Comparison of ENCODE assay signal across 12 cellular contexts in genomic region chr9:92761686-92762085, GRCh38. TPM values are rescaled to one million over a fixed set of nuclear protein-coding genes. Genes with fewer than 3 reads are reported as not detected.
DNase-seq lines count a peak whose midpoint lies in the region; ATAC-seq and TF ChIP-seq lines count a peak whose summit lies in the region.
"Had no signal": no experiment of that assay in that cellular context is flagged by ENCODE, and none has a peak within 500 bp of the region (broad histone marks: within the 10 kb centered on the region; RNA-seq: fewer than 3 reads in every experiment).

No MANE protein-coding gene starts in this region.

- no peaks in the 10 kb centered on the region for H3K9me2 ChIP-seq in SU-DHL-6 (replicated peaks; ENCODE audit: insufficient read depth, low read length)

- H3K79me2 ChIP-seq in SU-DHL-6 (ENCODE audit: insufficient read depth, low read length) = peaks cover 71% of the 10 kb centered on the region

- peaks cover 18% of the 10 kb centered on the region for H3F3A ChIP-seq in SU-DHL-6 (ENCODE audit: insufficient read depth)

- no peaks in the 10 kb centered on the region for H3K27me3 Mint-ChIP-seq in activated naive CD4-positive, alpha-beta T cell treated with anti-CD3 and anti-CD28 coated beads for 36 hours (ENCODE audit: low read depth)
- no peaks in the 10 kb centered on the region for H3K27me3 Mint-ChIP-seq in activated naive CD4-positive, alpha-beta T cell treated with anti-CD3 and anti-CD28 coated beads, Interleukin-2, amount 10 ng/mL, durations not matched to agents 7 days and 5 days

- H3K4me2 ChIP-seq in SU-DHL-6 (ENCODE audit: low read depth, low read length, poor library complexity, severe bottlenecking) = peak overlapping the region; percentile 95

- peaks cover 20% of the 10 kb centered on the region for H3K4me1 ChIP-seq in iPS-15b (ENCODE audit: control insufficient read depth, insufficient read depth, low read length)
- H3K4me1 ChIP-seq in BE2C = peaks cover 3% of the 10 kb centered on the region; the same call in 1 of the 2 replicates

- no peak for ATAC-seq in stimulated activated effector memory CD8-positive, alpha-beta T cell treated with anti-CD3 and anti-CD28 coated beads, Interleukin-12 subunit alpha, Interleukin-12 subunit beta, amount 100 ng/mL, for 72 hours
- ATAC-seq in HG02885 (IDR thresholded peaks at IDR 0.05; ENCODE audit: poor library complexity, unreplicated experiment) = no peak

- peak overlapping the region; percentile 9 for H3K4me3 ChIP-seq in SU-DHL-6 (ENCODE audit: insufficient read depth, low read length, poor library complexity, severe bottlenecking)
- H3K4me3 ChIP-seq in iPS-15b (ENCODE audit: low read depth, low read length) = no peak overlapping the region
- H3K4me3 ChIP-seq in BE2C (ENCODE audit: low read depth, low read length) = no peak overlapping the region

- H3K27ac Mint-ChIP-seq in activated naive CD4-positive, alpha-beta T cell treated with anti-CD3 and anti-CD28 coated beads for 36 hours = no peak overlapping the region
- no peak overlapping the region for H3K27ac Mint-ChIP-seq in activated naive CD4-positive, alpha-beta T cell treated with anti-CD3 and anti-CD28 coated beads, Interleukin-2, amount 10 ng/mL, durations not matched to agents 7 days and 5 days
- H3K27ac Mint-ChIP-seq in stimulated activated effector memory CD8-positive, alpha-beta T cell treated with anti-CD3 and anti-CD28 coated beads, Interleukin-12 subunit alpha, Interleukin-12 subunit beta, amount 100 ng/mL, for 72 hours = peak overlapping the region; percentile 86

- H3K9me3 ChIP-seq in SU-DHL-6 (ENCODE audit: insufficient read depth, low read length) = no peaks in the 10 kb centered on the region
- no peaks in the 10 kb centered on the region for H3K9me3 ChIP-seq in iPS-15b (ENCODE audit: control insufficient read depth, insufficient read depth, low read length)
- no peaks in the 10 kb centered on the region for H3K9me3 ChIP-seq in BE2C

- H3K9ac ChIP-seq in SU-DHL-6 (ENCODE audit: low read length) = peak overlapping the region; percentile 75; the same call in 1 of the 2 replicates
- H3K9ac ChIP-seq in iPS-15b (ENCODE audit: low read depth, low read length) = peak overlapping the region; percentile 37

- H3K4me1 Mint-ChIP-seq in activated naive CD4-positive, alpha-beta T cell treated with anti-CD3 and anti-CD28 coated beads for 36 hours (ENCODE audit: low read depth) = peaks cover 50% of the 10 kb centered on the region
- peaks cover 42% of the 10 kb centered on the region for H3K4me1 Mint-ChIP-seq in activated naive CD4-positive, alpha-beta T cell treated with anti-CD3 and anti-CD28 coated beads, Interleukin-2, amount 10 ng/mL, durations not matched to agents 7 days and 5 days
- H3K4me1 Mint-ChIP-seq in stimulated activated effector memory CD8-positive, alpha-beta T cell treated with anti-CD3 and anti-CD28 coated beads, Interleukin-12 subunit alpha, Interleukin-12 subunit beta, amount 100 ng/mL, for 72 hours = peaks cover 58% of the 10 kb centered on the region

- DNase-seq in activated naive CD4-positive, alpha-beta T cell treated with anti-CD3 and anti-CD28 coated beads for 36 hours = no peak
- no peak for DNase-seq in activated naive CD4-positive, alpha-beta T cell treated with anti-CD3 and anti-CD28 coated beads, Interleukin-2, amount 10 ng/mL, durations not matched to agents 7 days and 5 days
- DNase-seq in stimulated activated effector memory CD8-positive, alpha-beta T cell treated with anti-CD3 and anti-CD28 coated beads, Interleukin-12 subunit alpha, Interleukin-12 subunit beta, amount 100 ng/mL, for 72 hours (ENCODE audit: low spot score in 2 of 2) = no peak
- DNase-seq in NCI-H446 (lab: John Stamatoyannopoulos, UW) (no peak), BE2C (no peak)
- DNase-seq: activated CD4-positive, alpha-beta T cell treated with anti-CD3 and anti-CD28 coated beads for 4 hours; cortex of kidney; DMS79 treated with DMSO at 0.1 percent for 48 hours; NCI-H1694 had no signal

- no peak for TF ChIP-seq CTCF in SU-DHL-6 (IDR thresholded peaks at IDR 0.05; ENCODE audit: insufficient read depth, low read length, poor library complexity, severe bottlenecking)
- no peak for TF ChIP-seq CTCF in BE2C (IDR thresholded peaks at IDR 0.05; ENCODE audit: low read depth, low read length)

- peak overlapping the region; percentile 40; the same call in 1 of the 2 replicates for H3K27ac ChIP-seq in SU-DHL-6 (ENCODE audit: low read depth, low read length)

- no peaks in the 10 kb centered on the region for H3K9me3 Mint-ChIP-seq in activated naive CD4-positive, alpha-beta T cell treated with anti-CD3 and anti-CD28 coated beads for 36 hours
- no peaks in the 10 kb centered on the region for H3K9me3 Mint-ChIP-seq in activated naive CD4-positive, alpha-beta T cell treated with anti-CD3 and anti-CD28 coated beads, Interleukin-2, amount 10 ng/mL, durations not matched to agents 7 days and 5 days
- no peaks in the 10 kb centered on the region for H3K9me3 Mint-ChIP-seq in stimulated activated effector memory CD8-positive, alpha-beta T cell treated with anti-CD3 and anti-CD28 coated beads, Interleukin-12 subunit alpha, Interleukin-12 subunit beta, amount 100 ng/mL, for 72 hours

- no peak overlapping the region for H2AFZ ChIP-seq in SU-DHL-6 (ENCODE audit: low read depth, low read length, severe bottlenecking)

- H3K36me3 ChIP-seq in SU-DHL-6 (ENCODE audit: low read length) = no peaks in the 10 kb centered on the region
- no peaks in the 10 kb centered on the region for H3K36me3 ChIP-seq in iPS-15b (ENCODE audit: control insufficient read depth, insufficient read depth, low read length)
- peaks cover 3% of the 10 kb centered on the region; the same call in 1 of the 2 replicates for H3K36me3 ChIP-seq in BE2C

- intact Hi-C loops in activated naive CD4-positive, alpha-beta T cell treated with anti-CD3 and anti-CD28 coated beads for 36 hours (cut with micrococcal nuclease) = loop anchor here (10.0 kb wide), 2 partner anchors 437 to 1963 kb away; partner anchors contain the start of genes AOPEP, CENPP and NOL8

- peaks cover 2% of the 10 kb centered on the region for H3K36me3 Mint-ChIP-seq in activated naive CD4-positive, alpha-beta T cell treated with anti-CD3 and anti-CD28 coated beads for 36 hours (ENCODE audit: low read depth)
- H3K36me3 Mint-ChIP-seq in activated naive CD4-positive, alpha-beta T cell treated with anti-CD3 and anti-CD28 coated beads, Interleukin-2, amount 10 ng/mL, durations not matched to agents 7 days and 5 days = no peaks in the 10 kb centered on the region
- peaks cover 5% of the 10 kb centered on the region for H3K36me3 Mint-ChIP-seq in stimulated activated effector memory CD8-positive, alpha-beta T cell treated with anti-CD3 and anti-CD28 coated beads, Interleukin-12 subunit alpha, Interleukin-12 subunit beta, amount 100 ng/mL, for 72 hours

- no peaks in the 10 kb centered on the region for H3K27me3 ChIP-seq in SU-DHL-6 (ENCODE audit: low read length)
- no peaks in the 10 kb centered on the region for H3K27me3 ChIP-seq in iPS-15b (ENCODE audit: control insufficient read depth, insufficient read depth, low read length)
- H3K27me3 ChIP-seq in BE2C = no peaks in the 10 kb centered on the region

- peaks cover 10% of the 10 kb centered on the region; the same call in 1 of the 2 replicates for H4K20me1 ChIP-seq in SU-DHL-6 (ENCODE audit: low read depth, low read length)

- peak overlapping the region; percentile 0 for H3K4me3 Mint-ChIP-seq in activated naive CD4-positive, alpha-beta T cell treated with anti-CD3 and anti-CD28 coated beads for 36 hours
- no peak overlapping the region for H3K4me3 Mint-ChIP-seq in activated naive CD4-positive, alpha-beta T cell treated with anti-CD3 and anti-CD28 coated beads, Interleukin-2, amount 10 ng/mL, durations not matched to agents 7 days and 5 days
- peak overlapping the region; percentile 78 for H3K4me3 Mint-ChIP-seq in stimulated activated effector memory CD8-positive, alpha-beta T cell treated with anti-CD3 and anti-CD28 coated beads, Interleukin-12 subunit alpha, Interleukin-12 subunit beta, amount 100 ng/mL, for 72 hours

- CTCF ChIA-PET in activated naive CD4-positive, alpha-beta T cell treated with anti-CD3 and anti-CD28 coated beads for 36 hours (lab: Charles Lee) = no interaction called here
- CTCF ChIA-PET in activated naive CD4-positive, alpha-beta T cell treated with anti-CD3 and anti-CD28 coated beads, Interleukin-2, amount 10 ng/mL, durations not matched to agents 7 days and 5 days (lab: Charles Lee) = interaction anchor here (0.8 kb wide), 1 partner anchor 45 kb away, joined by 3 read pairs; no protein-coding TSS in a partner anchor

RNA-seq across cellular contexts. Expression of gene BICD2, which starts 2.9 kb away (rescaled TPM):
- total RNA-seq in activated naive CD4-positive, alpha-beta T cell treated with anti-CD3 and anti-CD28 coated beads for 36 hours = 10 to 100 TPM; 11.2 to 12.0 TPM
- polyA plus RNA-seq in BE2C (2012; ENCODE audit: insufficient read depth, insufficient read length, low read depth) = 49.5 TPM
